In genomic region chr16:4314532-4315184, GRCh38 we compare ENCODE assay signal across 1 cellular context.
TF ChIP-seq lines count a peak whose summit lies in the region.

No MANE protein-coding gene starts in this region.

TF ChIP-seq in HepG2, 621 proteins besides CTCF, POLR2A, EP300 and RAD21 (continues in another document):
- no peak for TF ChIP-seq ZUFSP (CRISPR knock-in tag; IDR thresholded peaks at IDR 0.05; ENCODE audit: borderline replicate concordance)
- TF ChIP-seq ZBTB14 (CRISPR knock-in tag; IDR thresholded peaks at IDR 0.05): no peak
- TF ChIP-seq ZFAT (CRISPR knock-in tag; conservative IDR thresholded peaks at IDR 0.05): no peak
- TF ChIP-seq XRCC5 (optimal IDR thresholded peaks at IDR 0.05; ENCODE audit: low read length): no peak
- TF ChIP-seq HMGXB3 (CRISPR knock-in tag; IDR thresholded peaks at IDR 0.05; ENCODE audit: borderline replicate concordance): no peak
- TF ChIP-seq CHD4 (IDR thresholded peaks at IDR 0.05; ENCODE audit: borderline replicate concordance, low read length): peak; percentile 92; the same call in 1 of the 2 replicates
- TF ChIP-seq ZFP1 (CRISPR knock-in tag; IDR thresholded peaks at IDR 0.05): no peak
- TF ChIP-seq RFXAP (CRISPR knock-in tag; IDR thresholded peaks at IDR 0.05; ENCODE audit: borderline replicate concordance): no peak
- no peak for TF ChIP-seq TFAP4 (IDR thresholded peaks at IDR 0.05; ENCODE audit: borderline replicate concordance, low read depth)
- no peak for TF ChIP-seq SRF (IDR thresholded peaks at IDR 0.05; ENCODE audit: low read depth, low read length)
- TF ChIP-seq HMGXB4 (CRISPR knock-in tag; IDR thresholded peaks at IDR 0.05; ENCODE audit: borderline replicate concordance in 1 of 2, low read depth in 1 of 2): no peak
- TF ChIP-seq ATF7-NPFF (CRISPR knock-in tag; IDR thresholded peaks at IDR 0.05; ENCODE audit: low read depth): peak; percentile 50; the same call in 1 of the 2 replicates
- peak; percentile 95 for TF ChIP-seq ZMYM2 (CRISPR knock-in tag; IDR thresholded peaks at IDR 0.05)
- no peak for TF ChIP-seq THAP7 (CRISPR knock-in tag; IDR thresholded peaks at IDR 0.05)
- TF ChIP-seq ZKSCAN1 (IDR thresholded peaks at IDR 0.05; ENCODE audit: low read length): peak; percentile 93
- TF ChIP-seq ZNF280D (CRISPR knock-in tag; IDR thresholded peaks at IDR 0.05): peak; percentile 7; the same call in 1 of the 2 replicates
- peak; percentile 46 for TF ChIP-seq ZNF407 (CRISPR knock-in tag; IDR thresholded peaks at IDR 0.05; ENCODE audit: not compliant biosample characterization)
- no peak for TF ChIP-seq HNRNPLL (IDR thresholded peaks at IDR 0.05; ENCODE audit: low read depth, low read length, poor library complexity, severe bottlenecking)
- peak; percentile 100 for TF ChIP-seq EZH2 (conservative IDR thresholded peaks at IDR 0.05; ENCODE audit: low read depth, low read length)
- TF ChIP-seq ZNF225 (CRISPR knock-in tag; IDR thresholded peaks at IDR 0.05): no peak
- peak; percentile 80 for TF ChIP-seq MAX (IDR thresholded peaks at IDR 0.05)
- TF ChIP-seq ZNF546 (CRISPR knock-in tag; conservative IDR thresholded peaks at IDR 0.05): no peak
- TF ChIP-seq PLSCR1 (CRISPR knock-in tag; IDR thresholded peaks at IDR 0.05; ENCODE audit: borderline replicate concordance): no peak
- no peak for TF ChIP-seq ZNF597 (CRISPR knock-in tag; IDR thresholded peaks at IDR 0.05)
- TF ChIP-seq ZNF709 (CRISPR knock-in tag; IDR thresholded peaks at IDR 0.05): 0 out of 2 replicates have a peak, but pooled peaks have one; percentile 17
- TF ChIP-seq ZNF570 (CRISPR knock-in tag; IDR thresholded peaks at IDR 0.05; ENCODE audit: borderline replicate concordance): no peak
